ENCODE assay signal across 12 cellular contexts in the genomic region with DNA sequence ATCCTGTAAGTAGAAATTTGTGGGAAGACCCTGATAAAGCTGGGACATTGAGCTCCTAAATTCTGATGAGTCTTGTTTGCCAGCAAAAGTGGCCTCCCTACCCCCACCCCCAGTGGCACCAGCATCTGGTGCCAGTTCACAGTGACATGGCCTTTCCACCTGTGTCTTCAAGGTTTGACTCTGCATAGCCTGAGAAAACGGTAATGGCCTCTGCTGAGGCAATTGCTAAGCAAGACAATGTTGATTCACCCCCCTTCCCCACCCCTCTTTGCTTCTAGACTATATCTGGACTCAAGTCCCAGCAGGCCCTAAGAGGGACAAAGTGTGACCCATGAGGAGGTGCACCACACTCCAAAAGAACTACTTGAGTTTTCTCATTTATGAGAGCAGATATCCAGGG. TPM values are rescaled to one million over a fixed set of nuclear protein-coding genes. Genes with fewer than 3 reads are reported as not detected.
"Had no signal": no experiment of that assay in that cellular context is flagged by ENCODE, and none has a peak within 500 bp of the region (broad histone marks: within the 10 kb centered on the region; RNA-seq: fewer than 3 reads in every experiment).

No MANE protein-coding gene starts in this region.

- H3K9ac ChIP-seq: GM23248 had no signal

- H3K36me3 ChIP-seq: HAP-1 had no signal

- FAIRE-seq: H1, H54 had no signal

- H3K27ac Mint-ChIP-seq: GM23338, H9, HFFc6 had no signal

- H3K27ac ChIP-seq: GM23248 had no signal

- DNase-seq: GM23248, GOT3, H7, H9, HCEC 1CT, HFFc6 had no signal

- H3K9me3 ChIP-seq: HAP-1 had no signal

- H3K4me3 ChIP-seq: GM23248, GM23338, HAP-1 had no signal

- H3K4me3 Mint-ChIP-seq: GM23338, H9, HFFc6 had no signal

- H2AFZ ChIP-seq: GM23248, GM23338 had no signal

- H3K9me3 Mint-ChIP-seq: GM23338, H9, HFFc6 had no signal

- ATAC-seq: GM23338, HCT116 had no signal

- H3K4me2 ChIP-seq: GM23338 had no signal

- H3K4me1 ChIP-seq: HAP-1 had no signal

RNA-seq across cellular contexts. Expression of a gene that starts 48.0 kb away (rescaled TPM):
- total RNA-seq: GM23248, GM23338, H1, H4, H9, HFFc6 had no signal
- polyA plus RNA-seq: GM23248, GM23338, H1 had no signal
